8 cellular contexts compared by ENCODE assay signal in the genomic region with DNA sequence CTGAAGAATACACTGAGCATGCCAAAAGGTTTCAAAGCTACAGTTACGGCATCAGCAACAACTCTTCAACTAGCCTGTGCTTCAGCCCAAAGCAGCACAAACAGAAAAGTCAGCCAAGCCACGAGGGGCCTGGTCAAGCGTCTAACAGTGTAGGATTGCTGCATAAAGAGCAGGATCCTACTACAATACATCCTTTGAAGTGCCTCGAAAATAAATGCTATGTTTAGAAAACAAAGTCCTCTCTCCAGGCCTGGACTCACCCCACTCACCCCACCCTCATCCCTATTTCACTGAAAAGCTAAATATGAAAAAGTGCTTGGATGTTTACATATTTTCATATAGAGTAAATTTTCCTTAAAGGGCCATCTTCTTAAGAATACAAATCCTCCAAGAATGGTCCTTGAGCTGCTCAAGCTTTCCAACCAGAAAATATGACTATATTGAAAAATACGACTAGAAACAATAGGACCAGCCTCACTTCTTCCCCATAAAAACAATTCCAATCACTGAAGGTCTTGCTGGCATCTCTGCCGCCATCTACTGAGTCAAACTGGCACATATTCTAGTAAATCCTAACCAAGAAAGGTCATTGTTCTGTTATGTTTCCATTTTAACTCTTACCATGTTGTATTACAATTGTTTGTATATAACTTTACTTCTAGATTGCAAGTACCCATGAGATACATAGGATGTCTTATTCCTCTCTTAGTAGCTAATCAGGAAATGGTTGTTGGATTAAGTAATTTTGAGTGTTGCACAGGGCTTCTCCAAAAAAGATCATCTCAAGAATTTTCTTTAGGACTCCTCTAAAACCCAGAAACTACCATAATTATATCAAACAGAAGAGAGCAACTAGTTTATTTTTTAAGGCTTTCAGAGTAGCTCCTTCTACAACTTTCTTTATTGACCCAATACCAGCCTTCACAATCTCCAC.
DNase-seq lines count a peak whose midpoint lies in the region; ATAC-seq, FAIRE-seq and TF ChIP-seq lines count a peak whose summit lies in the region.

No MANE protein-coding gene starts in this region.

- peaks cover 9 to 67% (median 61%) of the 10 kb centered on the region in 4 donors for H3K4me1 ChIP-seq in esophagus muscularis mucosa

- WGBS in esophagus muscularis mucosa: 11% methylated on average over 6 of the region's 6 CpGs

- H3K4me3 ChIP-seq in esophagus muscularis mucosa: no peak overlapping the region

- H3K27ac Mint-ChIP-seq in activated B cell treated with CpG ODN at 0.5 μM for 24 hours (no peak overlapping the region), naive B cell (peak overlapping the region in 1 of 6 donors; percentile 36)

- H3K36me3 ChIP-seq in esophagus muscularis mucosa: no peaks in the 10 kb centered on the region

- no peak overlapping the region for H3K4me3 Mint-ChIP-seq in activated B cell treated with CpG ODN at 0.5 μM for 24 hours
- no peak overlapping the region for H3K4me3 Mint-ChIP-seq in naive B cell

- TF ChIP-seq POLR2A in esophagus muscularis mucosa (IDR thresholded peaks at IDR 0.05; ENCODE audit: low read depth): no peak

- H3K27me3 ChIP-seq in esophagus muscularis mucosa: no peaks in the 10 kb centered on the region

- no peak for TF ChIP-seq EP300 in esophagus muscularis mucosa (IDR thresholded peaks at IDR 0.05)

- POLR2A ChIA-PET in activated B cell treated with CpG ODN at 0.5 μM for 24 hours (lab: Charles Lee): interaction anchor here (0.5 to 1.6 kb wide), 2 partner anchors 118 to 150 kb away, joined by 4 to 6 read pairs; a partner anchor contains a TSS

- no peaks in the 10 kb centered on the region for H3K9me3 ChIP-seq in esophagus muscularis mucosa

- H3K36me3 Mint-ChIP-seq in activated B cell treated with CpG ODN at 0.5 μM for 24 hours (ENCODE audit: low read depth): no peaks in the 10 kb centered on the region
- no peaks in the 10 kb centered on the region for H3K36me3 Mint-ChIP-seq in naive B cell

- DNase-seq in D721Med (ENCODE audit: insufficient read length, low spot score) (no peak), NCI-H2081 treated with DMSO at 0.1 percent for 48 hours (lab: John Stamatoyannopoulos, UW) (peak; percentile 24), activated B cell treated with CpG ODN at 0.5 μM for 24 hours (no peak), esophagus muscularis mucosa (ENCODE audit: extremely low spot score) (peak; percentile 81), naive B cell (peak; percentile 35)
- DNase-seq in NK-92 treated with Interleukin-12 subunit alpha and Interleukin-12 subunit beta, amount 100 ng/mL, for 24 hours (lab: John Stamatoyannopoulos, UW): no peak

- H3K4me1 Mint-ChIP-seq in activated B cell treated with CpG ODN at 0.5 μM for 24 hours (no peaks in the 10 kb centered on the region), naive B cell (no peaks in the 10 kb centered on the region)

- H3K9me3 Mint-ChIP-seq in activated B cell treated with CpG ODN at 0.5 μM for 24 hours (no peaks in the 10 kb centered on the region), naive B cell (no peaks in the 10 kb centered on the region)

- TF ChIP-seq CTCF in D721Med (IDR thresholded peaks at IDR 0.05; ENCODE audit: insufficient read depth, missing control alignments) (peak; percentile 88), activated B cell treated with CpG ODN at 0.5 μM for 24 hours (IDR thresholded peaks at IDR 0.05) (no peak), esophagus muscularis mucosa (IDR thresholded peaks at IDR 0.05) (peak; percentile 68 to 85 (median 73))

- FAIRE-seq in D721Med (lab: Jason Lieb, UNC): peak; percentile 77

- ATAC-seq in GM21723 (IDR thresholded peaks at IDR 0.05; ENCODE audit: unreplicated experiment): peak; percentile 70
- ATAC-seq in activated B cell treated with CpG ODN at 0.5 μM for 24 hours (ENCODE audit: low read depth): peak; percentile 45
- peak; percentile 61 to 76 for ATAC-seq in naive B cell (ENCODE audit: low read depth in 2 of 2)
- ATAC-seq in HG03469 (IDR thresholded peaks at IDR 0.05; ENCODE audit: unreplicated experiment): no peak

- peak overlapping the region; percentile 67 to 74 (median 70) for H3K27ac ChIP-seq in esophagus muscularis mucosa (replicated peaks in 1 of 4)

- no peaks in the 10 kb centered on the region for H3K27me3 Mint-ChIP-seq in activated B cell treated with CpG ODN at 0.5 μM for 24 hours
- H3K27me3 Mint-ChIP-seq in naive B cell: peaks cover 0 to 4% (median 0%) of the 10 kb centered on the region in 3 donors

- CTCF ChIA-PET in activated B cell treated with CpG ODN at 0.5 μM for 24 hours (lab: Charles Lee): interaction anchor here (0.7 to 9.0 kb wide), 19 partner anchors 8 to 1061 kb away, joined by 3 to 96 read pairs (median 8); a partner anchor contains a TSS

- intact Hi-C loops in activated B cell treated with CpG ODN at 0.5 μM for 24 hours (cut with micrococcal nuclease) (loop anchor here (1.0 to 5.0 kb wide), 7 partner anchors 97 to 1062 kb away; no protein-coding TSS in a partner anchor), esophagus muscularis mucosa (cut with DNase I) (loop anchor here (2.0 to 10.0 kb wide), 3 partner anchors 56 to 154 kb away; no protein-coding TSS in a partner anchor)

Comparison
In these comparisons a context has a peak if more than half of its experiments do, and no peak if none do; other contexts are left out.
1. DNase-seq: peak in NCI-H2081 treated with DMSO at 0.1 percent for 48 hours (single experiment), esophagus muscularis mucosa (single experiment) and naive B cell (single experiment); none in D721Med (single experiment), activated B cell treated with CpG ODN at 0.5 μM for 24 hours (single experiment) and NK-92 treated with Interleukin-12 subunit alpha and Interleukin-12 subunit beta, amount 100 ng/mL, for 24 hours (single experiment).